Comparison of ENCODE assay signal across 11 cellular contexts in genomic region chr2:130375291-130376266, GRCh38. TPM values are rescaled to one million over a fixed set of nuclear protein-coding genes. Genes with fewer than 3 reads are reported as not detected.
DNase-seq lines count a peak whose midpoint lies in the region; ATAC-seq lines count a peak whose summit lies in the region.
"Had no signal": no experiment of that assay in that cellular context is flagged by ENCODE, and none has a peak within 500 bp of the region (broad histone marks: within the 10 kb centered on the region; RNA-seq: fewer than 3 reads in every experiment).

No MANE protein-coding gene starts in this region.

- peak overlapping the region; percentile 63 to 93 for H3K27ac Mint-ChIP-seq in activated naive CD4-positive, alpha-beta T cell treated with anti-CD3 and anti-CD28 coated beads, Interleukin-2, amount 50 U/mL, for 72 hours
- peak overlapping the region; percentile 51 for H3K27ac Mint-ChIP-seq in activated CD4-positive, alpha-beta memory T cell treated with anti-CD3 and anti-CD28 coated beads for 36 hours
- H3K27ac Mint-ChIP-seq in stimulated activated memory B cell treated with anti-CD40 and anti-IgM and Interleukin-4, amounts not matched to agents 10 μg/mL and 1 μg/mL and 100 μg/mL, for 72 hours = peak overlapping the region; percentile 88
- H3K27ac Mint-ChIP-seq: activated naive CD4-positive, alpha-beta T cell treated with anti-CD3 and anti-CD28 coated beads for 36 hours had no signal

- H3K9me3 Mint-ChIP-seq in activated naive CD4-positive, alpha-beta T cell treated with anti-CD3 and anti-CD28 coated beads, Interleukin-2, amount 50 U/mL, for 72 hours = peaks cover 0 to 6% of the 10 kb centered on the region in 2 donors
- H3K9me3 Mint-ChIP-seq in activated CD4-positive, alpha-beta memory T cell treated with anti-CD3 and anti-CD28 coated beads for 36 hours = no peaks in the 10 kb centered on the region
- no peaks in the 10 kb centered on the region for H3K9me3 Mint-ChIP-seq in stimulated activated memory B cell treated with anti-CD40 and anti-IgM and Interleukin-4, amounts not matched to agents 10 μg/mL and 1 μg/mL and 100 μg/mL, for 72 hours
- H3K9me3 Mint-ChIP-seq: activated naive CD4-positive, alpha-beta T cell treated with anti-CD3 and anti-CD28 coated beads for 36 hours had no signal

- H3K4me1 Mint-ChIP-seq in activated CD4-positive, alpha-beta memory T cell treated with anti-CD3 and anti-CD28 coated beads for 36 hours (ENCODE audit: low read depth) = peaks cover 76% of the 10 kb centered on the region
- peaks cover 80% of the 10 kb centered on the region for H3K4me1 Mint-ChIP-seq in stimulated activated memory B cell treated with anti-CD40 and anti-IgM and Interleukin-4, amounts not matched to agents 10 μg/mL and 1 μg/mL and 100 μg/mL, for 72 hours

- ATAC-seq in activated naive CD4-positive, alpha-beta T cell treated with anti-CD3 and anti-CD28 coated beads, Interleukin-2, amount 50 U/mL, for 72 hours = no peak
- ATAC-seq in stimulated activated memory B cell treated with anti-CD40 and anti-IgM and Interleukin-4, amounts not matched to agents 10 μg/mL and 1 μg/mL and 100 μg/mL, for 72 hours = no peak
- ATAC-seq in HG02798 (IDR thresholded peaks at IDR 0.05; ENCODE audit: poor library complexity, unreplicated experiment) = no peak

- CTCF ChIA-PET in activated CD4-positive, alpha-beta memory T cell treated with anti-CD3 and anti-CD28 coated beads for 36 hours (lab: Charles Lee) = no interaction called here

- H3K36me3 Mint-ChIP-seq in activated naive CD4-positive, alpha-beta T cell treated with anti-CD3 and anti-CD28 coated beads, Interleukin-2, amount 50 U/mL, for 72 hours = peaks cover 30 to 60% of the 10 kb centered on the region in 2 donors
- peaks cover 46% of the 10 kb centered on the region for H3K36me3 Mint-ChIP-seq in activated CD4-positive, alpha-beta memory T cell treated with anti-CD3 and anti-CD28 coated beads for 36 hours
- peaks cover 41% of the 10 kb centered on the region for H3K36me3 Mint-ChIP-seq in stimulated activated memory B cell treated with anti-CD40 and anti-IgM and Interleukin-4, amounts not matched to agents 10 μg/mL and 1 μg/mL and 100 μg/mL, for 72 hours

- no peak overlapping the region for H3K4me3 Mint-ChIP-seq in activated CD4-positive, alpha-beta memory T cell treated with anti-CD3 and anti-CD28 coated beads for 36 hours
- H3K4me3 Mint-ChIP-seq in stimulated activated memory B cell treated with anti-CD40 and anti-IgM and Interleukin-4, amounts not matched to agents 10 μg/mL and 1 μg/mL and 100 μg/mL, for 72 hours = no peak overlapping the region
- H3K4me3 Mint-ChIP-seq: activated naive CD4-positive, alpha-beta T cell treated with anti-CD3 and anti-CD28 coated beads for 36 hours had no signal

- POLR2A ChIA-PET in activated CD4-positive, alpha-beta memory T cell treated with anti-CD3 and anti-CD28 coated beads for 36 hours (lab: Charles Lee) = no interaction called here

- no peak for DNase-seq in activated naive CD4-positive, alpha-beta T cell treated with anti-CD3 and anti-CD28 coated beads, Interleukin-2, amount 50 U/mL, for 72 hours (ENCODE audit: low spot score in 2 of 2)
- DNase-seq in activated naive CD4-positive, alpha-beta T cell treated with anti-CD3 and anti-CD28 coated beads, Interleukin-2, amount 50 U/mL, for 16 hours = no peak
- DNase-seq in activated CD4-positive, alpha-beta memory T cell treated with anti-CD3 and anti-CD28 coated beads for 36 hours = no peak
- DNase-seq in germinal center (ENCODE audit: low spot score) = peak; percentile 2
- no peak for DNase-seq in UCSD-AML1 (lab: John Stamatoyannopoulos, UW; ENCODE audit: unreplicated experiment)
- no peak for DNase-seq in NCI-H2227 treated with DMSO at 0.1 percent for 48 hours (lab: John Stamatoyannopoulos, UW)
- DNase-seq: activated CD4-positive, alpha-beta T cell treated with anti-CD3 and anti-CD28 coated beads for 48 hours; activated naive CD4-positive, alpha-beta T cell treated with anti-CD3 and anti-CD28 coated beads for 36 hours; stimulated activated naive CD4-positive, alpha-beta T cell treated with Interleukin-2 at 50 U/mL for 16 hours had no signal

- intact Hi-C loops in activated CD4-positive, alpha-beta memory T cell treated with anti-CD3 and anti-CD28 coated beads for 36 hours (cut with micrococcal nuclease) = no loop called here

- H3K27me3 Mint-ChIP-seq in activated CD4-positive, alpha-beta memory T cell treated with anti-CD3 and anti-CD28 coated beads for 36 hours = no peaks in the 10 kb centered on the region
- H3K27me3 Mint-ChIP-seq in stimulated activated memory B cell treated with anti-CD40 and anti-IgM and Interleukin-4, amounts not matched to agents 10 μg/mL and 1 μg/mL and 100 μg/mL, for 72 hours = no peaks in the 10 kb centered on the region

RNA-seq across cellular contexts. Expression of gene PTPN18, which starts 19.7 kb away (rescaled TPM):
- total RNA-seq in activated naive CD4-positive, alpha-beta T cell treated with anti-CD3 and anti-CD28 coated beads, Interleukin-2, amount 50 U/mL, for 72 hours = 10 to 100 TPM; 28.3 to 62.1 TPM
- 10 to 100 TPM; 42.1 to 44.9 TPM for total RNA-seq in activated CD4-positive, alpha-beta memory T cell treated with anti-CD3 and anti-CD28 coated beads for 36 hours

RNA-seq across cellular contexts. Expression of gene IMP4, which starts 32.9 kb away (rescaled TPM):
- 100 to 1,000 TPM in 1 of 2 donors, 10 to 100 TPM in 1; 91.0 to 106 TPM for total RNA-seq in activated naive CD4-positive, alpha-beta T cell treated with anti-CD3 and anti-CD28 coated beads, Interleukin-2, amount 50 U/mL, for 72 hours
- 100 to 1,000 TPM; 125 to 128 TPM for total RNA-seq in activated CD4-positive, alpha-beta memory T cell treated with anti-CD3 and anti-CD28 coated beads for 36 hours
